29 cellular contexts compared by ENCODE assay signal in the genomic region with DNA sequence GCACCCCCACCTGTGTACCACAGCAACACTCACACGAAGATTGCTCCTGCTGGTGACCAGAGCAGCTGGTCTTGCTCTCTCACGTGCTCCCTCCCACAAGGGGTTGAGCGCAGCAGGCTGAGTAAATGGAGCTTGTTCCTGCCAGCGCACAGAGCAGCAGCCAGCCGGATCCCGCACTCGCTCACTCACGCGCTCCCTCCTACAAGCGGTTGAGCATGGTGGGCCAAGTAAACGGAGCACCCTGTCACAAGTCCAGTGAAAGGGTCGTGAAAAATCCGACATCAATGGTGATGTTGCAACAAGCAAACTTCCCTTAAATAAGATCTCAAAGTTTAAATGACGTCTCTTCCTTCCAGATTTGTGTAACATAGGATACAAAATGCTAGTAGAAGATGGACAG.
"Had no signal": no experiment of that assay in that cellular context is flagged by ENCODE, and none has a peak within 500 bp of the region (broad histone marks: within the 10 kb centered on the region; RNA-seq: fewer than 3 reads in every experiment).

No MANE protein-coding gene starts in this region.

- H2AFZ ChIP-seq: parathyroid adenoma had no signal

- H3K27ac ChIP-seq: left lung, lower lobe of right lung, neutrophil, parathyroid adenoma, psoas muscle, right atrium auricular region, skin epidermis, stomach, testis, thyroid gland, transverse colon, upper lobe of left lung, uterus had no signal

- ATAC-seq: left colon; left lung; lower lobe of right lung; naive thymus-derived CD8-positive, alpha-beta T cell; psoas muscle; sciatic nerve; stimulated activated naive B cell treated with anti-CD40 and anti-IgM and Interleukin-4, amounts not matched to agents 10 μg/mL and 1 μg/mL and 100 μg/mL, for 72 hours; stimulated activated naive CD8-positive, alpha-beta T cell treated with anti-CD3 and anti-CD28 coated beads, Interleukin-15, Interleukin-2, amounts not matched to agents 100 U/mL and 50 U/mL, for 24 hours had no signal

- H3K36me3 ChIP-seq: left lung, lower lobe of right lung, neutrophil, right atrium auricular region, thyroid gland, transverse colon, upper lobe of left lung, uterus had no signal

- FAIRE-seq: islet of Langerhans, kidney had no signal

- H3K4me1 ChIP-seq: left lung, lower lobe of right lung, parathyroid adenoma, psoas muscle, right atrium auricular region, testis, thyroid gland, transverse colon, upper lobe of left lung, uterus had no signal

- H3K9ac ChIP-seq: parathyroid adenoma had no signal

- DNase-seq: hypothalamus; immature natural killer cell; kidney; left colon; left lung; lower lobe of right lung; mammary epithelial cell; mesenchymal stem cell; naive thymus-derived CD8-positive, alpha-beta T cell; occipital lobe; psoas muscle; stimulated activated CD4-positive, alpha-beta T cell treated with anti-CD3 and anti-CD28 coated beads, Interleukin-12 subunit alpha, Interleukin-12 subunit beta, amount 100 ng/mL, for 4 hours; stimulated activated CD4-positive, alpha-beta T cell treated with anti-CD3 and anti-CD28 coated beads, Interleukin-15, amount 100 ng/mL, for 24 hours; stimulated activated CD4-positive, alpha-beta T cell treated with anti-CD3 and anti-CD28 coated beads, Interleukin-2, amount 100 ng/mL, for 24 hours; stimulated activated CD4-positive, alpha-beta T cell treated with anti-CD3 and anti-CD28 coated beads, Interleukin-4, amount 100 ng/mL, for 1 hour; stimulated activated naive B cell treated with anti-CD40 and anti-IgM and Interleukin-4, amounts not matched to agents 10 μg/mL and 1 μg/mL and 100 μg/mL, for 72 hours; stimulated activated naive CD8-positive, alpha-beta T cell treated with anti-CD3 and anti-CD28 coated beads, Interleukin-15, Interleukin-2, amounts not matched to agents 100 U/mL and 50 U/mL, for 24 hours; stomach; testis; thyroid gland; transverse colon; upper lobe of left lung; uterus had no signal

- H3K9me3 ChIP-seq: left lung, lower lobe of right lung, neutrophil, psoas muscle, right atrium auricular region, stomach, testis, thyroid gland, transverse colon, upper lobe of left lung, uterus had no signal

- H3K79me2 ChIP-seq: parathyroid adenoma had no signal

- H3K27me3 ChIP-seq: left lung, neutrophil, right atrium auricular region, stomach, testis, thyroid gland, transverse colon, upper lobe of left lung, uterus had no signal

- H3K4me3 ChIP-seq: left lung, lower lobe of right lung, psoas muscle, right atrium auricular region, skin epidermis, stomach, testis, thyroid gland, transverse colon, upper lobe of left lung, uterus had no signal
